In genomic region chr3:72006631-72007556, GRCh38 we compare ENCODE assay signal across 1 cellular context.
TF ChIP-seq lines count a peak whose summit lies in the region.

No MANE protein-coding gene starts in this region.

TF ChIP-seq in K562, 482 proteins besides CTCF, POLR2A, EP300 and RAD21 (continued from another document and continues in another):
- TF ChIP-seq JUND (IDR thresholded peaks at IDR 0.05; ENCODE audit: borderline replicate concordance, low read depth, low read length) (peak; percentile 90), JUND (tag; IDR thresholded peaks at IDR 0.05; ENCODE audit: borderline replicate concordance, low read depth, low read length) (peak; percentile 89), MED1 (CRISPR knock-in tag; IDR thresholded peaks at IDR 0.05; ENCODE audit: borderline replicate concordance) (no peak), POLR2B (IDR thresholded peaks at IDR 0.05; ENCODE audit: low read depth, partially characterized antibody) (no peak), SETDB1 (IDR thresholded peaks at IDR 0.05; ENCODE audit: low read length) (no peak), HNRNPK (IDR thresholded peaks at IDR 0.05; ENCODE audit: low read depth, low read length, poor library complexity, severe bottlenecking) (no peak), RBBP5 (IDR thresholded peaks at IDR 0.05; ENCODE audit: borderline replicate concordance, insufficient read depth, low read length, poor library complexity, severe bottlenecking) (no peak), BCL6 (CRISPR knock-in tag; IDR thresholded peaks at IDR 0.05) (no peak), FOS (IDR thresholded peaks at IDR 0.05; ENCODE audit: extremely low read depth, insufficient read length) (no peak), ZNF584 (CRISPR knock-in tag; IDR thresholded peaks at IDR 0.05; ENCODE audit: low read depth) (no peak), XRCC3 (IDR thresholded peaks at IDR 0.05) (no peak), KDM4B (IDR thresholded peaks at IDR 0.05; ENCODE audit: borderline replicate concordance in 2 of 2, low read depth in 1 of 2) (no peak), MECOM (CRISPR knock-in tag; IDR thresholded peaks at IDR 0.05) (no peak), MTF1 (CRISPR knock-in tag; IDR thresholded peaks at IDR 0.05; ENCODE audit: borderline replicate concordance) (no peak), PURB (CRISPR knock-in tag; IDR thresholded peaks at IDR 0.05; ENCODE audit: low read depth) (no peak), CEBPG (CRISPR knock-in tag; IDR thresholded peaks at IDR 0.05) (no peak), CEBPG (tag; conservative IDR thresholded peaks at IDR 0.05 in 1 of 2, IDR thresholded peaks at IDR 0.05 in 1 of 2) (no peak), MAZ (CRISPR knock-in tag; conservative IDR thresholded peaks at IDR 0.05 in 1 of 2, IDR thresholded peaks at IDR 0.05 in 1 of 2) (no peak), ATF1 (CRISPR knock-in tag; IDR thresholded peaks at IDR 0.05) (no peak), ATF1 (tag; IDR thresholded peaks at IDR 0.05) (peak; percentile 30; the same call in 1 of the 2 replicates), ZNF398 (CRISPR knock-in tag; IDR thresholded peaks at IDR 0.05) (no peak), ARID1B (IDR thresholded peaks at IDR 0.05) (peak; percentile 89), ZNF134 (CRISPR knock-in tag; conservative IDR thresholded peaks at IDR 0.05) (no peak), ARNT (IDR thresholded peaks at IDR 0.05) (no peak), MEIS2 (IDR thresholded peaks at IDR 0.05; ENCODE audit: partially characterized antibody) (peak; percentile 57), PTBP1 (IDR thresholded peaks at IDR 0.05; ENCODE audit: low read depth, low read length) (no peak), CREB3L1 (IDR thresholded peaks at IDR 0.05; ENCODE audit: borderline replicate concordance, low read depth) (no peak), ZNF764 (CRISPR knock-in tag; IDR thresholded peaks at IDR 0.05; ENCODE audit: low read depth) (no peak), NR2C2 (CRISPR knock-in tag; IDR thresholded peaks at IDR 0.05) (no peak), NR2C2 (tag; IDR thresholded peaks at IDR 0.05) (0 out of 2 replicates have a peak, but pooled peaks have one; percentile 4), PKNOX1 (IDR thresholded peaks at IDR 0.05) (0 out of 2 replicates have a peak, but pooled peaks have one; percentile 19), PCBP2 (IDR thresholded peaks at IDR 0.05; ENCODE audit: low read depth, low read length, poor library complexity, severe bottlenecking) (no peak), TCF15 (CRISPR knock-in tag; IDR thresholded peaks at IDR 0.05) (no peak), SIRT6 (IDR thresholded peaks at IDR 0.05; ENCODE audit: low read depth, low read length) (no peak), SMAD1 (IDR thresholded peaks at IDR 0.05; ENCODE audit: low read depth, low read length, partially characterized antibody) (no peak), CBFB (CRISPR knock-in tag; IDR thresholded peaks at IDR 0.05) (no peak), BCOR (IDR thresholded peaks at IDR 0.05) (no peak), SMC3 (conservative IDR thresholded peaks at IDR 0.05; ENCODE audit: insufficient read depth, low read depth, low read length) (no peak), ZNF830 (CRISPR knock-in tag; IDR thresholded peaks at IDR 0.05) (no peak), CBFA2T2 (conservative IDR thresholded peaks at IDR 0.05) (peak; percentile 59), HDAC6 (IDR thresholded peaks at IDR 0.05; ENCODE audit: low read depth, low read length) (no peak), ETV5 (CRISPR knock-in tag; IDR thresholded peaks at IDR 0.05; ENCODE audit: low read depth) (no peak), GATAD2A (IDR thresholded peaks at IDR 0.05) (no peak), SAFB (IDR thresholded peaks at IDR 0.05; ENCODE audit: borderline replicate concordance, low read depth, low read length) (no peak), SOX6 (IDR thresholded peaks at IDR 0.05) (peak; percentile 57), FOXM1 (IDR thresholded peaks at IDR 0.05; ENCODE audit: low read depth) (peak; percentile 29; the same call in 1 of the 2 replicates), FOXM1 (CRISPR knock-in tag; IDR thresholded peaks at IDR 0.05; ENCODE audit: low read depth) (no peak), MBD2 (IDR thresholded peaks at IDR 0.05; ENCODE audit: borderline replicate concordance, low read depth) (no peak), KAT8 (IDR thresholded peaks at IDR 0.05; ENCODE audit: low read depth) (no peak), ZC3H4 (CRISPR knock-in tag; IDR thresholded peaks at IDR 0.05; ENCODE audit: borderline replicate concordance) (no peak), ZNF444 (CRISPR knock-in tag; IDR thresholded peaks at IDR 0.05) (no peak), CEBPB (tag; IDR thresholded peaks at IDR 0.05) (no peak), DACH1 (IDR thresholded peaks at IDR 0.05; ENCODE audit: partially characterized antibody) (no peak), CBX2 (IDR thresholded peaks at IDR 0.05; ENCODE audit: insufficient read depth, low read length, poor library complexity, severe bottlenecking) (no peak), PRDM10 (IDR thresholded peaks at IDR 0.05; ENCODE audit: partially characterized antibody) (peak; percentile 42), HDAC1 (IDR thresholded peaks at IDR 0.05) (no peak; a peak in 1 of 4 replicates), ZHX1 (conservative IDR thresholded peaks at IDR 0.05; ENCODE audit: low read length) (no peak), ZNF780A (CRISPR knock-in tag; IDR thresholded peaks at IDR 0.05) (no peak), BHLHE40 (IDR thresholded peaks at IDR 0.05; ENCODE audit: low read length) (no peak), CHD2 (IDR thresholded peaks at IDR 0.05; ENCODE audit: low read depth, low read length) (no peak), RBM15 (IDR thresholded peaks at IDR 0.05; ENCODE audit: insufficient read depth, low read length) (no peak), RERE (CRISPR knock-in tag; IDR thresholded peaks at IDR 0.05; ENCODE audit: borderline replicate concordance) (no peak)
